Comparison of ENCODE assay signal across 22 cellular contexts in genomic region chr17:9931144-9931543, GRCh38. TPM values are rescaled to one million over a fixed set of nuclear protein-coding genes. Genes with fewer than 3 reads are reported as not detected.
"Had no signal": no experiment of that assay in that cellular context is flagged by ENCODE, and none has a peak within 500 bp of the region (broad histone marks: within the 10 kb centered on the region; RNA-seq: fewer than 3 reads in every experiment).

No MANE protein-coding gene starts in this region.

- DNase-seq: Kasumi-1, KG1, MM.1S, NCI-H1092 treated with DMSO at 0.1 percent for 48 hours, NCI-H1436, NCI-H187, NCI-H2029, NCI-H2081 treated with DMSO at 0.1 percent for 48 hours, NCI-H2171, NCI-H226, NCI-H446, NCI-H510A, NCI-H524 treated with DMSO at 0.1 percent for 48 hours, NCI-H69, NCI-H774, RPMI8226, SHP77, SK-N-SH, SW 1271 had no signal

- H3K9me3 ChIP-seq: SK-N-SH had no signal

- H3K9ac ChIP-seq: SK-N-SH had no signal

RNA-seq across cellular contexts. Expression of gene RCVRN, which starts 26.1 kb away (rescaled TPM):
- total RNA-seq: HT-29, M059J, SK-MEL-5 had no signal
